ENCODE assay signal across 10 cellular contexts in the genomic region with DNA sequence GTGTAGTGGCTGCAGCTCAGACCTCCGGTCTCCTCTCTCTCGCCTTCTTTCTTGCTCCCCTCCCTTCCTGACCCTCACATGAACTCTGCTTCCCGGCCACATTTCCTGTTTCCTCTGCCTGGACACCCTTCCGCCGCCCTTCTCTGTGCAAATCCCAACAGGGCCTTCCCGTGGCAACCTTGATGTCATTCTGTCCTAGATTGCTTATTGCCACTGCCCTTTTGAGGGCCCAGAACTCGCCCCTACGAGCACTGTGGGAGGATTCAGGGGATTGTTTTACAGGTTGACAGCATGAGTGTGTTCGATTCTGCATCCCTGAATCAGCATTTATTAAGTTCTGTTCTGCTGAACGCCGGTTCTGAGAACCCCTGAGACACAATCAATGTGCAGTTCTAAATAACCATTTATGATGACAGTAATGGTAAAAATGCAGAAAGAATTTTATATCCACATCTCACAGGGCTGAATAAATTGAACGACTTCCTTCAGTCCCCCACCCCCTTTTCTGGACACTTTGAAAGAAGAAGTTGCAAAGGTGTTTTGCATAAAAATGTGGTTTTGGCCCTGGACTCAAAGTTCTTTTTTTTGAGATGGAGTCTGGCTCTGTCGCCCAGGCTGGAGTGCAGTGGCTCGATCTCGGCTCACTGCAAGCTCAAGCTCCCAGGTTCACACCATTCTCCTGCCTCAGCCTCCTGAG. TPM values are rescaled to one million over a fixed set of nuclear protein-coding genes. Genes with fewer than 3 reads are reported as not detected.
A peak's percentile ranks its signal among the peaks of the same experiment; 100 is the strongest.
DNase-seq lines count a peak whose midpoint lies in the region; ATAC-seq and TF ChIP-seq lines count a peak whose summit lies in the region.
"Had no signal": no experiment of that assay in that cellular context is flagged by ENCODE, and none has a peak within 500 bp of the region (broad histone marks: within the 10 kb centered on the region; RNA-seq: fewer than 3 reads in every experiment).

No MANE protein-coding gene starts in this region.

- H3K27ac Mint-ChIP-seq in CD14-positive monocyte = peak overlapping the region; percentile 79 to 91 (median 84)
- peak overlapping the region; percentile 66 for H3K27ac Mint-ChIP-seq in nephron progenitor cell

- H3K4me1 ChIP-seq in fibroblast of lung (ENCODE audit: control insufficient read depth, extremely low read depth, insufficient read depth, low read length) = peaks cover 3% of the 10 kb centered on the region

- no peak overlapping the region for H3K27ac ChIP-seq in fibroblast of lung (ENCODE audit: insufficient read depth, low read length)

- H3K79me2 ChIP-seq in fibroblast of lung (ENCODE audit: control insufficient read depth, insufficient read depth, low read length) = no peaks in the 10 kb centered on the region

- no peaks in the 10 kb centered on the region for H3K9me3 ChIP-seq in fibroblast of lung (ENCODE audit: control insufficient read depth, insufficient read depth, low read depth, low read length)

- intact Hi-C loops in CD14-positive monocyte (cut with micrococcal nuclease) = no loop called here

- H3K4me3 Mint-ChIP-seq in CD14-positive monocyte (peak overlapping the region; percentile 75 to 91), nephron progenitor cell (peak overlapping the region; percentile 68)

- H3K4me1 Mint-ChIP-seq in CD14-positive monocyte = peaks cover 53% of the 10 kb centered on the region
- H3K4me1 Mint-ChIP-seq in nephron progenitor cell = peaks cover 44% of the 10 kb centered on the region

- in situ Hi-C loops in GM13976 (cut with MboI; ENCODE audit: low sequenced_read_pairs, unreplicated experiment) = no loop called here

- H3K27me3 Mint-ChIP-seq in CD14-positive monocyte (ENCODE audit: low read depth in 3 of 3) = peaks cover 2 to 5% (median 4%) of the 10 kb centered on the region in 3 donors
- peaks cover 27% of the 10 kb centered on the region for H3K27me3 Mint-ChIP-seq in nephron progenitor cell (ENCODE audit: low read depth, poor library complexity)

- ATAC-seq in HG03442 (IDR thresholded peaks at IDR 0.05; ENCODE audit: unreplicated experiment) = no peak
- no peak for ATAC-seq in HG03521 (IDR thresholded peaks at IDR 0.05; ENCODE audit: unreplicated experiment)
- ATAC-seq in GM18870 (IDR thresholded peaks at IDR 0.05; ENCODE audit: unreplicated experiment) = no peak

- H3K9me3 Mint-ChIP-seq in CD14-positive monocyte (peaks cover 0 to 2% (median 0%) of the 10 kb centered on the region in 7 donors), nephron progenitor cell (peaks cover 4% of the 10 kb centered on the region)

- H3K9ac ChIP-seq in fibroblast of lung (ENCODE audit: insufficient read depth, low read length) = no peak overlapping the region

- TF ChIP-seq CTCF in CD14-positive monocyte (IDR thresholded peaks at IDR 0.05) = no peak
- no peak for TF ChIP-seq CTCF in fibroblast of lung (conservative IDR thresholded peaks at IDR 0.05 in 1 of 2, IDR thresholded peaks at IDR 0.05 in 1 of 2; ENCODE audit: low read depth in 1 of 2, low read length in 2 of 2)
- TF ChIP-seq CTCF in nephron progenitor cell (IDR thresholded peaks at IDR 0.05) = no peak
- TF ChIP-seq CTCF in GM13976 (IDR thresholded peaks at IDR 0.05; ENCODE audit: borderline replicate concordance, control extremely low read depth, extremely low read depth, insufficient read depth, missing control alignments) = no peak

- no peak overlapping the region for H3K4me3 ChIP-seq in fibroblast of lung (replicated peaks in 1 of 4; ENCODE audit: control extremely low read depth in 1 of 4, insufficient read depth in 1 of 4, low read depth in 3 of 4, low read length in 4 of 4)

- no peaks in the 10 kb centered on the region for H3K27me3 ChIP-seq in fibroblast of lung (ENCODE audit: control insufficient read depth, insufficient read depth, low read length)

- DNase-seq in CD14-positive monocyte (ENCODE audit: low spot score) (no peak), NOMO-1 (lab: John Stamatoyannopoulos, UW; ENCODE audit: unreplicated experiment in 2 of 2) (peak; percentile 42 to 54), fibroblast of lung (ENCODE audit: low read depth in 2 of 2) (peak; percentile 33 to 45), nephron progenitor cell (peak; percentile 29), GM13976 (ENCODE audit: low spot score) (no peak)
- DNase-seq: OCI-M1 had no signal

- no peak overlapping the region for H3K4me2 ChIP-seq in fibroblast of lung (ENCODE audit: extremely low read depth, insufficient read depth, low read length)

- H2AFZ ChIP-seq in fibroblast of lung (ENCODE audit: low read length) = peak overlapping the region; percentile 75

- no peaks in the 10 kb centered on the region for H4K20me1 ChIP-seq in fibroblast of lung (ENCODE audit: control insufficient read depth, extremely low read depth, insufficient read depth, low read length)

- peaks cover 21 to 32% of the 10 kb centered on the region in 2 donors for H3K36me3 Mint-ChIP-seq in CD14-positive monocyte
- H3K36me3 Mint-ChIP-seq in nephron progenitor cell (ENCODE audit: low read depth) = peaks cover 3% of the 10 kb centered on the region

- no peaks in the 10 kb centered on the region for H3K36me3 ChIP-seq in fibroblast of lung (ENCODE audit: control insufficient read depth, insufficient read depth, low read length)

RNA-seq across cellular contexts. Expression of a gene that starts 6.4 kb away (rescaled TPM):
- polyA plus RNA-seq in CD14-positive monocyte = 1 to 10 TPM in 1 of 2 donors, under 1 TPM in 1; 0.97 to 1.1 TPM
- 2.1 TPM in 2 replicates for total RNA-seq in fibroblast of lung
- polyA plus RNA-seq in fibroblast of lung = 1.0 and 1.5 TPM in 2 replicates
- 1.4 and 2.3 TPM in 2 replicates for polyA plus RNA-seq in fibroblast of lung (2012)
- 0.71 and 3.0 TPM in 2 replicates for polyA minus RNA-seq in fibroblast of lung (ENCODE audit: low replicate concordance)

RNA-seq across cellular contexts. Expression of a gene that starts 18.5 kb away (rescaled TPM):
- not detected for polyA plus RNA-seq in CD14-positive monocyte
- total RNA-seq in fibroblast of lung = not detected in 2 replicates
- polyA plus RNA-seq in fibroblast of lung = not detected in 2 replicates
- not detected in 2 replicates for polyA plus RNA-seq in fibroblast of lung (2012)
- polyA minus RNA-seq in fibroblast of lung (ENCODE audit: low replicate concordance) = not detected in 2 replicates
- total RNA-seq: cerebellum had no signal

RNA-seq across cellular contexts. Expression of a gene that starts 23.6 kb away (rescaled TPM):
- 10 to 100 TPM; 34.4 to 40.4 TPM for polyA plus RNA-seq in CD14-positive monocyte
- 99.9 and 138 TPM in 2 replicates for total RNA-seq in fibroblast of lung
- polyA plus RNA-seq in fibroblast of lung = 99.2 and 173 TPM in 2 replicates
- 125 and 179 TPM in 2 replicates for polyA plus RNA-seq in fibroblast of lung (2012)
- 28.7 and 30.7 TPM in 2 replicates for polyA minus RNA-seq in fibroblast of lung (ENCODE audit: low replicate concordance)

RNA-seq across cellular contexts. Expression of a gene that starts 36.9 kb away (rescaled TPM):
- 10 to 100 TPM; 16.2 to 17.8 TPM for polyA plus RNA-seq in CD14-positive monocyte
- 11.3 and 14.4 TPM in 2 replicates for total RNA-seq in fibroblast of lung
- 10.2 and 15.2 TPM in 2 replicates for polyA plus RNA-seq in fibroblast of lung
- 15.7 and 23.9 TPM in 2 replicates for polyA plus RNA-seq in fibroblast of lung (2012)
- polyA minus RNA-seq in fibroblast of lung (ENCODE audit: low replicate concordance) = 24.1 and 40.8 TPM in 2 replicates

RNA-seq across cellular contexts. Expression of a gene that starts 50.6 kb away (rescaled TPM):
- polyA plus RNA-seq in CD14-positive monocyte = 10 to 100 TPM in 1 of 2 donors, 1 to 10 TPM in 1; 6.7 to 14.1 TPM
- total RNA-seq in fibroblast of lung = 8.6 and 10.0 TPM in 2 replicates
- polyA plus RNA-seq in fibroblast of lung = 3.1 and 7.1 TPM in 2 replicates
- polyA plus RNA-seq in fibroblast of lung (2012) = 6.9 and 17.2 TPM in 2 replicates
- 3.4 and 12.1 TPM in 2 replicates for polyA minus RNA-seq in fibroblast of lung (ENCODE audit: low replicate concordance)

Comparison
In these comparisons a context has a peak if more than half of its experiments do, and no peak if none do; other contexts are left out.
1. DNase-seq: peak in NOMO-1 (2 of 2), fibroblast of lung (2 of 2) and nephron progenitor cell (single experiment); none in CD14-positive monocyte (single experiment) and GM13976 (single experiment).